Comparison of ENCODE assay signal across 9 cellular contexts in the genomic region with DNA sequence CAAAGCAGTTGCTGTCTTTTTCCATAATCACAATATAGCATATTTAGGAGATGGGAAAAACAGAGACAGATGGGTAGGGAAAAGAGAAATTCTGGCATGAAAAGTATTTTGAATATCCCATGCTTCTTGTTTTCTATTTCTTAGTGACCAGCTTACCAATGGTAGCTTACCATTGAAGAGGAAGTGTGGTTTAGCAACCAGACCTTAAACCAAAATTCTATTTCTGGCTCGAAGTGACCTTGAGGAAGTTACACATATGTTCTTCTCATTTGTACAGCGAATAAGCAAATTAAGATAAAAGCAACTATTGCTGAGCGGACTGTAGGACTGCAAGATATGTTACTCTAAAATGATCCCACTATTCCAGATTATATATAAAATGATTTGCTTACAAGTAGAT.
DNase-seq lines count a peak whose midpoint lies in the region; ATAC-seq and TF ChIP-seq lines count a peak whose summit lies in the region.
"Had no signal": no experiment of that assay in that cellular context is flagged by ENCODE, and none has a peak within 500 bp of the region (broad histone marks: within the 10 kb centered on the region; RNA-seq: fewer than 3 reads in every experiment).

No MANE protein-coding gene starts in this region.

- peak; percentile 46 for ATAC-seq in GM18508 (IDR thresholded peaks at IDR 0.05; ENCODE audit: insufficient read depth, unreplicated experiment)
- ATAC-seq in HG02798 (IDR thresholded peaks at IDR 0.05; ENCODE audit: poor library complexity, unreplicated experiment): peak; percentile 85
- ATAC-seq in lower lobe of right lung: peak; percentile 33 to 59

- H3K9me3 ChIP-seq in lower lobe of right lung (no peaks in the 10 kb centered on the region), thyroid gland (no peaks in the 10 kb centered on the region)

- H3K27ac ChIP-seq in lower lobe of right lung: peak overlapping the region; percentile 60
- H3K27ac ChIP-seq in thyroid gland: no peak overlapping the region

- no peak overlapping the region for H3K4me3 ChIP-seq in lower lobe of right lung
- no peak overlapping the region for H3K4me3 ChIP-seq in thyroid gland (replicated peaks in 1 of 3)

- peak; percentile 51 to 64 for DNase-seq in NCI-H446 (lab: John Stamatoyannopoulos, UW)
- no peak for DNase-seq in lower lobe of right lung
- DNase-seq in posterior cingulate gyrus: no peak
- DNase-seq in thyroid gland: no peak
- no peak for DNase-seq in HT-29 (ENCODE audit: low spot score)
- DNase-seq in NCI-H2196 treated with DMSO at 0.1 percent for 48 hours (lab: John Stamatoyannopoulos, UW; ENCODE audit: unreplicated experiment): no peak
- DNase-seq: IMR-90 had no signal

- H3K27me3 ChIP-seq in lower lobe of right lung (ENCODE audit: low read depth) (no peaks in the 10 kb centered on the region), thyroid gland (no peaks in the 10 kb centered on the region)

- no peak for TF ChIP-seq POLR2A in thyroid gland (IDR thresholded peaks at IDR 0.05)

- no peaks in the 10 kb centered on the region for H3K36me3 ChIP-seq in lower lobe of right lung
- H3K36me3 ChIP-seq in thyroid gland: no peaks in the 10 kb centered on the region

- 80 to 81% methylated on average over 3 of the region's 3 CpGs for WGBS in thyroid gland, 2 donors

- TF ChIP-seq CTCF in lower lobe of right lung (IDR thresholded peaks at IDR 0.05) (no peak), thyroid gland (IDR thresholded peaks at IDR 0.05) (no peak)

- H3K4me1 ChIP-seq in lower lobe of right lung (peaks cover 29% of the 10 kb centered on the region), thyroid gland (no peaks in the 10 kb centered on the region)

- intact Hi-C loops in lower lobe of right lung (cut with DNase I): no loop called here
- intact Hi-C loops in posterior cingulate gyrus (cut with DNase I): no loop called here
- intact Hi-C loops in thyroid gland (cut with DNase I): no loop called here

Comparison
In these comparisons a context has a peak if more than half of its experiments do, and no peak if none do; other contexts are left out.
1. DNase-seq: peak in NCI-H446 (2 of 2); none in lower lobe of right lung (single experiment), posterior cingulate gyrus (0 of 10), thyroid gland (0 of 2), HT-29 (single experiment) and NCI-H2196 treated with DMSO at 0.1 percent for 48 hours (single experiment).
2. Peak in every context shown above with its lines, with median percentiles within 50 percentile points of each other: ATAC-seq.